17 cellular contexts compared by ENCODE assay signal in the genomic region with DNA sequence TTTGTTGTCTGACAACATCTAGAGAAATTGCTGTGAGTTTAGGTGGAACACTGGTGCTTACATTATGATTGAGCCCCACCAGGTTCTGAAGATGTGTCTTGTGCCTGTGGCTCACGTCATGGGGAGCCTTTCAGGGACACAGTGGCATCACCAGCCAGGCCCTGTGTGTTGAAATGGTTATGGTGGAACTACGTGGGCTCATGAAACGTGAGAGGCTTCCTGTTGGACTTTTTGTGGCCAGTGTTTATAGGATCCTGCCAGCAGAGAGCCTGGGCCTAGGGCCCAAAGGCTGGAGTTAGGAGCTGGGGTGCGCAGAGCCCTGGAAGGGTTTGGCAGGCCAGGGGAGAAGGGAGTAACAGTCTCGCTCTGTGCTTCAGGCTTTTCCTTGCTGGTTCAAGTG.
"Had no signal": no experiment of that assay in that cellular context is flagged by ENCODE, and none has a peak within 500 bp of the region (broad histone marks: within the 10 kb centered on the region; RNA-seq: fewer than 3 reads in every experiment).

No MANE protein-coding gene starts in this region.

- H3K4me1 Mint-ChIP-seq: activated CD4-positive, alpha-beta T cell treated with anti-CD3 and anti-CD28 coated beads for 36 hours had no signal

- H3K9me3 Mint-ChIP-seq: T-helper 1 cell treated with Interleukin-12 subunit alpha and Interleukin-12 subunit beta and Interleukin-4 antibody, amounts not matched to agents 30 μg/mL and 1 μg/mL, for 36 hours had no signal

- H3K36me3 ChIP-seq: ovary had no signal

- H3K27ac ChIP-seq: brain microvascular endothelial cell, left lung, ovary, thoracic aorta, upper lobe of left lung, WERI-Rb-1 had no signal

- H3K27me3 ChIP-seq: brain microvascular endothelial cell, left lung, ovary, right lobe of liver, upper lobe of left lung had no signal

- H3K27me3 Mint-ChIP-seq: activated CD4-positive, alpha-beta T cell treated with anti-CD3 and anti-CD28 coated beads for 36 hours had no signal

- H3K4me2 ChIP-seq: smooth muscle cell had no signal

- H3K9me3 ChIP-seq: ovary, right lobe of liver, thoracic aorta, upper lobe of left lung had no signal

- H3K4me1 ChIP-seq: left lung, upper lobe of left lung had no signal

- ATAC-seq: activated CD4-positive, alpha-beta T cell treated with anti-CD3 and anti-CD28 coated beads for 36 hours; left lung had no signal

- DNase-seq: activated CD4-positive, alpha-beta T cell treated with anti-CD3 and anti-CD28 coated beads for 36 hours; activated CD4-positive, alpha-beta T cell treated with anti-CD3 and anti-CD28 coated beads, Interleukin-2, amount 50 U/mL, for 48 hours; activated naive CD4-positive, alpha-beta T cell treated with anti-CD3 and anti-CD28 coated beads, Interleukin-2, amount 50 U/mL, for 16 hours; activated T-cell treated with anti-CD3 and anti-CD28 coated beads, Interleukin-2, amount 50 U/mL, for 1 hour; aorta; brain microvascular endothelial cell; central memory CD4-positive, alpha-beta T cell; head of caudate nucleus; left lung; ovary; stimulated activated CD4-positive, alpha-beta T cell treated with anti-CD3 and anti-CD28 coated beads, Interleukin-4, amount 100 ng/mL, for 1 hour; upper lobe of left lung; WERI-Rb-1 had no signal

- H3K4me3 Mint-ChIP-seq: activated CD4-positive, alpha-beta T cell treated with anti-CD3 and anti-CD28 coated beads for 36 hours; T-helper 1 cell treated with Interleukin-12 subunit alpha and Interleukin-12 subunit beta and Interleukin-4 antibody, amounts not matched to agents 30 μg/mL and 1 μg/mL, for 36 hours had no signal

- H3K4me3 ChIP-seq: left lung, ovary, right lobe of liver, smooth muscle cell, thoracic aorta, upper lobe of left lung had no signal

- H3K27ac Mint-ChIP-seq: activated CD4-positive, alpha-beta T cell treated with anti-CD3 and anti-CD28 coated beads for 36 hours; T-helper 1 cell treated with Interleukin-12 subunit alpha and Interleukin-12 subunit beta and Interleukin-4 antibody, amounts not matched to agents 30 μg/mL and 1 μg/mL, for 36 hours had no signal
